Comparison of ENCODE assay signal across 1 cellular context in the genomic region with DNA sequence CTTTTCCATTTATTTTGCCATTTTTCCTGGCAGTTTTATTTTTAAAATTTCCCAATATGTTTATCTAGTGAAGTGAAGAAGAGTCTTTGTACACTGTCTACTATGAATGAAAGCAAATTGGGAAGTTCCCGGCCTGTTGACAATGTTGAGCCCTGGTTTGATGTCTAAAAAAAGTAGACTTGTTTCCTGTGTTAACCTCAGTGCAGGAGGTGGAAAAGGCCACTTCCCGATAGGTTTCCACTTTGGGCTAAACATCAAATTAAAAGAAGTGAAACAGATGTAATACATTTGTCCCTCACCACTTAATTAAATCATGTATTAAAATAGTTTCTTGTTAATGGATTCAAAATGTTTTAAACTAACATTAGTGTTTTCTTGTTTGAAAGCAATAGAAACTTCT.
A peak's percentile ranks its signal among the peaks of the same experiment; 100 is the strongest.
TF ChIP-seq lines count a peak whose summit lies in the region.

No MANE protein-coding gene starts in this region.

TF ChIP-seq in HepG2, 621 proteins besides CTCF, POLR2A, EP300 and RAD21 (continues in another document):
- peak; percentile 25; the same call in 1 of the 2 replicates for TF ChIP-seq HMG20A (CRISPR knock-in tag; IDR thresholded peaks at IDR 0.05; ENCODE audit: borderline replicate concordance)
- TF ChIP-seq ARID5B (CRISPR knock-in tag; IDR thresholded peaks at IDR 0.05) = 0 out of 2 replicates have a peak, but pooled peaks have one; percentile 24
- peak; percentile 31; the same call in 1 of the 2 replicates for TF ChIP-seq POGZ (CRISPR knock-in tag; IDR thresholded peaks at IDR 0.05)
- no peak for TF ChIP-seq MEIS2 (CRISPR knock-in tag; IDR thresholded peaks at IDR 0.05)
- TF ChIP-seq, protein P1, sequence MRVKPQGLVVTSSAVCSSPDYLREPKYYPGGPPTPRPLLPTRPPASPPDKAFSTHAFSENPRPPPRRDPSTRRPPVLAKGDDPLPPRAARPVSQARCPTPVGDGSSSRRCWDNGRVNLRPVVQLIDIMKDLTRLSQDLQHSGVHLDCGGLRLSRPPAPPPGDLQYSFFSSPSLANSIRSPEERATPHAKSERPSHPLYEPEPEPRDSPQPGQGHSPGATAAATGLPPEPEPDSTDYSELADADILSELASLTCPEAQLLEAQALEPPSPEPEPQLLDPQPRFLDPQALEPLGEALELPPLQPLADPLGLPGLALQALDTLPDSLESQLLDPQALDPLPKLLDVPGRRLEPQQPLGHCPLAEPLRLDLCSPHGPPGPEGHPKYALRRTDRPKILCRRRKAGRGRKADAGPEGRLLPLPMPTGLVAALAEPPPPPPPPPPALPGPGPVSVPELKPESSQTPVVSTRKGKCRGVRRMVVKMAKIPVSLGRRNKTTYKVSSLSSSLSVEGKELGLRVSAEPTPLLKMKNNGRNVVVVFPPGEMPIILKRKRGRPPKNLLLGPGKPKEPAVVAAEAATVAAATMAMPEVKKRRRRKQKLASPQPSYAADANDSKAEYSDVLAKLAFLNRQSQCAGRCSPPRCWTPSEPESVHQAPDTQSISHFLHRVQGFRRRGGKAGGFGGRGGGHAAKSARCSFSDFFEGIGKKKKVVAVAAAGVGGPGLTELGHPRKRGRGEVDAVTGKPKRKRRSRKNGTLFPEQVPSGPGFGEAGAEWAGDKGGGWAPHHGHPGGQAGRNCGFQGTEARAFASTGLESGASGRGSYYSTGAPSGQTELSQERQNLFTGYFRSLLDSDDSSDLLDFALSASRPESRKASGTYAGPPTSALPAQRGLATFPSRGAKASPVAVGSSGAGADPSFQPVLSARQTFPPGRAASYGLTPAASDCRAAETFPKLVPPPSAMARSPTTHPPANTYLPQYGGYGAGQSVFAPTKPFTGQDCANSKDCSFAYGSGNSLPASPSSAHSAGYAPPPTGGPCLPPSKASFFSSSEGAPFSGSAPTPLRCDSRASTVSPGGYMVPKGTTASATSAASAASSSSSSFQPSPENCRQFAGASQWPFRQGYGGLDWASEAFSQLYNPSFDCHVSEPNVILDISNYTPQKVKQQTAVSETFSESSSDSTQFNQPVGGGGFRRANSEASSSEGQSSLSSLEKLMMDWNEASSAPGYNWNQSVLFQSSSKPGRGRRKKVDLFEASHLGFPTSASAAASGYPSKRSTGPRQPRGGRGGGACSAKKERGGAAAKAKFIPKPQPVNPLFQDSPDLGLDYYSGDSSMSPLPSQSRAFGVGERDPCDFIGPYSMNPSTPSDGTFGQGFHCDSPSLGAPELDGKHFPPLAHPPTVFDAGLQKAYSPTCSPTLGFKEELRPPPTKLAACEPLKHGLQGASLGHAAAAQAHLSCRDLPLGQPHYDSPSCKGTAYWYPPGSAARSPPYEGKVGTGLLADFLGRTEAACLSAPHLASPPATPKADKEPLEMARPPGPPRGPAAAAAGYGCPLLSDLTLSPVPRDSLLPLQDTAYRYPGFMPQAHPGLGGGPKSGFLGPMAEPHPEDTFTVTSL (CRISPR knock-in tag; IDR thresholded peaks at IDR 0.05; ENCODE audit: borderline replicate concordance) = peak; percentile 39; the same call in 1 of the 2 replicates
- TF ChIP-seq, protein P2, sequence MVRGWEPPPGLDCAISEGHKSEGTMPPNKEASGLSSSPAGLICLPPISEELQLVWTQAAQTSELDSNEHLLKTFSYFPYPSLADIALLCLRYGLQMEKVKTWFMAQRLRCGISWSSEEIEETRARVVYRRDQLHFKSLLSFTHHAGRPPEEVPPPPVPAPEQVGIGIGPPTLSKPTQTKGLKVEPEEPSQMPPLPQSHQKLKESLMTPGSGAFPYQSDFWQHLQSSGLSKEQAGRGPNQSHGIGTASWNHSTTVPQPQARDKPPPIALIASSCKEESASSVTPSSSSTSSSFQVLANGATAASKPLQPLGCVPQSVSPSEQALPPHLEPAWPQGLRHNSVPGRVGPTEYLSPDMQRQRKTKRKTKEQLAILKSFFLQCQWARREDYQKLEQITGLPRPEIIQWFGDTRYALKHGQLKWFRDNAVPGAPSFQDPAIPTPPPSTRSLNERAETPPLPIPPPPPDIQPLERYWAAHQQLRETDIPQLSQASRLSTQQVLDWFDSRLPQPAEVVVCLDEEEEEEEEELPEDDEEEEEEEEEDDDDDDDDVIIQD (CRISPR knock-in tag; IDR thresholded peaks at IDR 0.05; ENCODE audit: low read depth) = peak; percentile 77; the same call in 1 of the 2 replicates
- no peak for TF ChIP-seq DZIP1 (CRISPR knock-in tag; IDR thresholded peaks at IDR 0.05)
- no peak for TF ChIP-seq CSRNP2 (CRISPR knock-in tag; conservative IDR thresholded peaks at IDR 0.05; ENCODE audit: low read depth)
- peak; percentile 60; the same call in 1 of the 2 replicates for TF ChIP-seq ELF3 (CRISPR knock-in tag; IDR thresholded peaks at IDR 0.05)
- 0 out of 2 replicates have a peak, but pooled peaks have one; percentile 33 for TF ChIP-seq SOX5 (CRISPR knock-in tag; IDR thresholded peaks at IDR 0.05; ENCODE audit: borderline replicate concordance)
- TF ChIP-seq IRF2 (CRISPR knock-in tag; IDR thresholded peaks at IDR 0.05) = no peak
- TF ChIP-seq HCFC1 (IDR thresholded peaks at IDR 0.05; ENCODE audit: low read depth, low read length) = no peak
- TF ChIP-seq FOXA1 (IDR thresholded peaks at IDR 0.05) = no peak
- no peak for TF ChIP-seq FOXA1 (CRISPR knock-in tag; IDR thresholded peaks at IDR 0.05)
- TF ChIP-seq NFE2L1 (CRISPR knock-in tag; IDR thresholded peaks at IDR 0.05; ENCODE audit: borderline replicate concordance) = no peak
- peak; percentile 26; the same call in 1 of the 2 replicates for TF ChIP-seq TCF7 (IDR thresholded peaks at IDR 0.05; ENCODE audit: low read depth)
- no peak for TF ChIP-seq ATF6 (CRISPR knock-in tag; conservative IDR thresholded peaks at IDR 0.05)
- no peak for TF ChIP-seq GPBP1L1 (CRISPR knock-in tag; IDR thresholded peaks at IDR 0.05)
- TF ChIP-seq JDP2 (CRISPR knock-in tag; IDR thresholded peaks at IDR 0.05; ENCODE audit: borderline replicate concordance) = no peak
- TF ChIP-seq MEF2D (CRISPR knock-in tag; IDR thresholded peaks at IDR 0.05) = peak; percentile 63; the same call in 1 of the 2 replicates
- no peak for TF ChIP-seq AHR (CRISPR knock-in tag; IDR thresholded peaks at IDR 0.05)
- TF ChIP-seq SAFB2 (CRISPR knock-in tag; IDR thresholded peaks at IDR 0.05; ENCODE audit: borderline replicate concordance, low read depth) = no peak
- TF ChIP-seq SATB2 (CRISPR knock-in tag; IDR thresholded peaks at IDR 0.05) = no peak
- no peak for TF ChIP-seq HNF4G (IDR thresholded peaks at IDR 0.05; ENCODE audit: borderline replicate concordance, low read depth, low read length)
- no peak for TF ChIP-seq HNF4G (CRISPR knock-in tag; IDR thresholded peaks at IDR 0.05; ENCODE audit: borderline replicate concordance, low read depth)
- TF ChIP-seq RBFOX2 (IDR thresholded peaks at IDR 0.05; ENCODE audit: low read depth, low read length) = no peak
- TF ChIP-seq, protein P3, sequence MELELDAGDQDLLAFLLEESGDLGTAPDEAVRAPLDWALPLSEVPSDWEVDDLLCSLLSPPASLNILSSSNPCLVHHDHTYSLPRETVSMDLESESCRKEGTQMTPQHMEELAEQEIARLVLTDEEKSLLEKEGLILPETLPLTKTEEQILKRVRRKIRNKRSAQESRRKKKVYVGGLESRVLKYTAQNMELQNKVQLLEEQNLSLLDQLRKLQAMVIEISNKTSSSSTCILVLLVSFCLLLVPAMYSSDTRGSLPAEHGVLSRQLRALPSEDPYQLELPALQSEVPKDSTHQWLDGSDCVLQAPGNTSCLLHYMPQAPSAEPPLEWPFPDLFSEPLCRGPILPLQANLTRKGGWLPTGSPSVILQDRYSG (CRISPR knock-in tag; IDR thresholded peaks at IDR 0.05) = no peak
